In the genomic region with DNA sequence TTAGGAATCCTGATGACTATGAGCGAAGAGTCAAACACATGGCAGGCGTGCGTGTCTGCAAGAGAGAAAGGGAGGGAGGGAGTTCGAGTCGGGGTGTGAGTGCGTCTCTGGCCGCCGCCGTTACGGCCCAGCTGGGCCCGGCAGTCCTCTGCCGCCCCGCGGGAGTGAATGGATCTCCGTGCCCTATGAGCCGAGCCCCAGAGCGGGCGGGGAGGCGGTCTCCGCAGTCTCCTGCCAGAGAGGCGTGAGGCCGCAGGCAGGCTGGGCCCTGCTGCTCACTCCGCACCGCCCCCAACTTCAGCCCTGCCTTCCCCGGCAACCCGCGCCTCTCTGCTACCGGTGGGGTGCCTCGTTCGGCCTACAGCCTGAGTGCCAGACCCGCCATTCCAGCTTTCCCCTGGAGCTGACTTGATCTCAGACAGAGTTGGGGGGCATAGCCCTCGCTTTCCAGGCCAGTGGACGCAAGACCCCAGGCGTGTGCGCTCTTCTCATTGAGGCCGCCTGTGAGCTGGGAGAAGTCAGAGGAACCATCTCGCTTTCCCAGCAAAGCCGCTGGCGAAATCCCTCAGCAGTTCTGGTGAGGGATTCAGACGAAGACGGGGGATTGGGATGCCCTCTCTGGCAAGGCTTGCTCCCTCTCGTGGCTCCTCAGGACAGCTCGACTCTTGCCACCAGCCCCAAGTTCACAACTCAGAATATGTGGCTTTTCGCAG, we compare ENCODE assay signal across 8 cellular contexts. TPM values are rescaled to one million over a fixed set of nuclear protein-coding genes. Genes with fewer than 3 reads are reported as not detected.
DNase-seq lines count a peak whose midpoint lies in the region; ATAC-seq and TF ChIP-seq lines count a peak whose summit lies in the region.

No MANE protein-coding gene starts in this region.

- no peak overlapping the region for H3K27ac Mint-ChIP-seq in activated CD8-positive, alpha-beta memory T cell treated with anti-CD3 and anti-CD28 coated beads, Interleukin-2, amount 10 ng/mL, durations not matched to agents 7 days and 5 days
- peak overlapping the region; percentile 39 for H3K27ac Mint-ChIP-seq in type B pancreatic cell

- CTCF ChIA-PET in activated CD8-positive, alpha-beta memory T cell treated with anti-CD3 and anti-CD28 coated beads, Interleukin-2, amount 10 ng/mL, durations not matched to agents 7 days and 5 days (lab: Charles Lee), result interaction anchor here (1.0 kb wide), 1 partner anchor 125 kb away, joined by 4 read pairs; no protein-coding TSS in a partner anchor

- H3K4me1 Mint-ChIP-seq in activated CD8-positive, alpha-beta memory T cell treated with anti-CD3 and anti-CD28 coated beads, Interleukin-2, amount 10 ng/mL, durations not matched to agents 7 days and 5 days, result peaks cover 7% of the 10 kb centered on the region
- peaks cover 12% of the 10 kb centered on the region for H3K4me1 Mint-ChIP-seq in type B pancreatic cell (ENCODE audit: unreplicated experiment)

- peaks cover 42% of the 10 kb centered on the region for H3K27me3 Mint-ChIP-seq in activated CD8-positive, alpha-beta memory T cell treated with anti-CD3 and anti-CD28 coated beads, Interleukin-2, amount 10 ng/mL, durations not matched to agents 7 days and 5 days
- H3K27me3 Mint-ChIP-seq in type B pancreatic cell, result peaks cover 3% of the 10 kb centered on the region

- TF ChIP-seq CTCF in WERI-Rb-1 (IDR thresholded peaks at IDR 0.05; ENCODE audit: low read depth, low read length) (peak; percentile 66), type B pancreatic cell (conservative IDR thresholded peaks at IDR 0.05) (peak; percentile 42)

- no peaks in the 10 kb centered on the region for H3K9me3 Mint-ChIP-seq in activated CD8-positive, alpha-beta memory T cell treated with anti-CD3 and anti-CD28 coated beads, Interleukin-2, amount 10 ng/mL, durations not matched to agents 7 days and 5 days (ENCODE audit: low read depth)
- no peaks in the 10 kb centered on the region for H3K9me3 Mint-ChIP-seq in type B pancreatic cell

- ATAC-seq in activated CD8-positive, alpha-beta memory T cell treated with anti-CD3 and anti-CD28 coated beads, Interleukin-2, amount 10 ng/mL, durations not matched to agents 7 days and 5 days, result no peak
- no peak for ATAC-seq in HG03139 (IDR thresholded peaks at IDR 0.05; ENCODE audit: unreplicated experiment)

- no peaks in the 10 kb centered on the region for H3K9me3 ChIP-seq in WERI-Rb-1 (ENCODE audit: severe bottlenecking)
- no peaks in the 10 kb centered on the region for H3K9me3 ChIP-seq in muscle layer of duodenum (ENCODE audit: control insufficient read depth in 1 of 2, low read length in 2 of 2)

- H3K4me1 ChIP-seq in muscle layer of duodenum (ENCODE audit: control insufficient read depth in 1 of 2, insufficient read depth in 2 of 2, low read length in 2 of 2), result peaks cover 0 to 3% of the 10 kb centered on the region in 2 donors

- H3K27ac ChIP-seq in WERI-Rb-1 (0 out of 2 replicates have a peak overlapping the region, but pooled peaks have one; percentile 11), muscle layer of duodenum (ENCODE audit: low read length) (peak overlapping the region; percentile 56)

- no peak overlapping the region for H3K4me3 Mint-ChIP-seq in activated CD8-positive, alpha-beta memory T cell treated with anti-CD3 and anti-CD28 coated beads, Interleukin-2, amount 10 ng/mL, durations not matched to agents 7 days and 5 days
- H3K4me3 Mint-ChIP-seq in type B pancreatic cell, result peak overlapping the region; percentile 87

- H3K36me3 ChIP-seq in WERI-Rb-1 (no peaks in the 10 kb centered on the region), muscle layer of duodenum (ENCODE audit: control insufficient read depth in 1 of 2, insufficient read depth in 2 of 2, low read length in 2 of 2) (no peaks in the 10 kb centered on the region)

- H3K36me3 Mint-ChIP-seq in activated CD8-positive, alpha-beta memory T cell treated with anti-CD3 and anti-CD28 coated beads, Interleukin-2, amount 10 ng/mL, durations not matched to agents 7 days and 5 days, result no peaks in the 10 kb centered on the region
- H3K36me3 Mint-ChIP-seq in type B pancreatic cell, result no peaks in the 10 kb centered on the region

- H3K4me3 ChIP-seq in WERI-Rb-1 (ENCODE audit: low read depth, low read length), result peak overlapping the region; percentile 58
- peak overlapping the region; percentile 57 to 66 for H3K4me3 ChIP-seq in muscle layer of duodenum (ENCODE audit: low read depth in 1 of 2, low read length in 2 of 2)

- H3K27me3 ChIP-seq in WERI-Rb-1 (ENCODE audit: insufficient read depth, low read depth, severe bottlenecking) (peaks cover 28% of the 10 kb centered on the region), muscle layer of duodenum (ENCODE audit: low read depth, low read length) (no peaks in the 10 kb centered on the region)

- peak; percentile 59 for DNase-seq in activated CD8-positive, alpha-beta memory T cell treated with anti-CD3 and anti-CD28 coated beads for 24 hours
- DNase-seq in activated CD8-positive, alpha-beta memory T cell treated with anti-CD3 and anti-CD28 coated beads, Interleukin-2, amount 10 ng/mL, durations not matched to agents 7 days and 5 days, result no peak
- peak; percentile 59 for DNase-seq in WERI-Rb-1
- peak; percentile 46 for DNase-seq in fibroblast of peridontal ligament (ENCODE audit: extremely low read depth)
- peak; percentile 75 for DNase-seq in type B pancreatic cell (ENCODE audit: extremely low spot score, unreplicated experiment)
- DNase-seq in NCI-H146 (lab: John Stamatoyannopoulos, UW), result no peak

RNA-seq across cellular contexts. Expression of gene SLC16A2, which starts 1.4 kb away (rescaled TPM):
- total RNA-seq in activated CD8-positive, alpha-beta memory T cell treated with anti-CD3 and anti-CD28 coated beads, Interleukin-2, amount 10 ng/mL, durations not matched to agents 7 days and 5 days, result under 1 TPM in 1 of 2 experiments, not detected in 1; 0.12 TPM
- total RNA-seq in type B pancreatic cell (ENCODE audit: low replicate concordance), result 10.0 and 17.0 TPM in 2 replicates

Comparison
In these comparisons a context has a peak if more than half of its experiments do, and no peak if none do; other contexts are left out.
1. DNase-seq: peak in activated CD8-positive, alpha-beta memory T cell treated with anti-CD3 and anti-CD28 coated beads for 24 hours (single experiment), WERI-Rb-1 (single experiment), fibroblast of peridontal ligament (single experiment) and type B pancreatic cell (single experiment); none in activated CD8-positive, alpha-beta memory T cell treated with anti-CD3 and anti-CD28 coated beads, Interleukin-2, amount 10 ng/mL, durations not matched to agents 7 days and 5 days (single experiment) and NCI-H146 (single experiment).